In genomic region chr2:175168564-175168945, GRCh38 we compare ENCODE assay signal across 8 cellular contexts. TPM values are rescaled to one million over a fixed set of nuclear protein-coding genes. Genes with fewer than 3 reads are reported as not detected.
DNase-seq lines count a peak whose midpoint lies in the region; FAIRE-seq and TF ChIP-seq lines count a peak whose summit lies in the region.

No MANE protein-coding gene starts in this region.

- no peaks in the 10 kb centered on the region for H3K9me3 ChIP-seq in GM23248 (ENCODE audit: low read depth)

- peak overlapping the region; percentile 69 for H3K27ac ChIP-seq in GM23248

- peak overlapping the region; percentile 99 for H3K4me3 ChIP-seq in GM23248
- H3K4me3 ChIP-seq in NB4 (ENCODE audit: low read depth, low read length): peak overlapping the region; percentile 85
- H3K4me3 ChIP-seq in epithelial cell of proximal tubule (ENCODE audit: low read depth, low read length): peak overlapping the region; percentile 73
- H3K4me3 ChIP-seq in retinal pigment epithelial cell (ENCODE audit: low read length): peak overlapping the region; percentile 88

- in situ Hi-C loops in GM23248 (cut with MboI): no loop called here

- H3F3A ChIP-seq in GM23248 (ENCODE audit: insufficient read depth): peaks cover 19% of the 10 kb centered on the region

- H3K9me2 ChIP-seq in GM23248 (ENCODE audit: insufficient read depth): no peaks in the 10 kb centered on the region

- TF ChIP-seq POLR2A in GM12892 (IDR thresholded peaks at IDR 0.05; ENCODE audit: low read depth, low read length) (peak; percentile 69; the same call in 1 of the 2 replicates), NB4 (IDR thresholded peaks at IDR 0.05; ENCODE audit: extremely low read depth, insufficient read length) (no peak)

- no peaks in the 10 kb centered on the region for H3K4me1 ChIP-seq in GM23248 (ENCODE audit: insufficient read depth)

- peak overlapping the region; percentile 69 for H3K4me2 ChIP-seq in GM23248 (ENCODE audit: unreplicated experiment)

- H3K79me2 ChIP-seq in GM23248 (ENCODE audit: insufficient read depth): peaks cover 44% of the 10 kb centered on the region

- peak overlapping the region; percentile 95 for H2AFZ ChIP-seq in GM23248

- TF ChIP-seq CTCF in NB4 (IDR thresholded peaks at IDR 0.05; ENCODE audit: low read depth, low read length) (no peak), epithelial cell of proximal tubule (conservative IDR thresholded peaks at IDR 0.05; ENCODE audit: low read depth, low read length) (no peak), retinal pigment epithelial cell (conservative IDR thresholded peaks at IDR 0.05; ENCODE audit: low read depth, low read length) (no peak)

- no peaks in the 10 kb centered on the region for H3K27me3 ChIP-seq in GM23248 (replicated peaks; ENCODE audit: insufficient read depth)

- DNase-seq in GM12892 (ENCODE audit: insufficient read length) (no peak), GM23248 (no peak), NB4 (ENCODE audit: low read depth) (no peak), epithelial cell of proximal tubule (ENCODE audit: low read depth) (no peak), retinal pigment epithelial cell (ENCODE audit: low read depth) (no peak), NCI-H2107 (lab: John Stamatoyannopoulos, UW) (no peak), NCI-H2171 (lab: John Stamatoyannopoulos, UW) (no peak)
- DNase-seq in activated CD4-positive, alpha-beta T cell treated with anti-CD3 and anti-CD28 coated beads, Interleukin-2, amount 50 U/mL, for 48 hours: no peak

- H3K36me3 ChIP-seq in GM23248 (ENCODE audit: low read depth): no peaks in the 10 kb centered on the region

- H4K20me1 ChIP-seq in GM23248 (ENCODE audit: insufficient read depth): no peaks in the 10 kb centered on the region

- FAIRE-seq in GM12892 (lab: Jason Lieb, UNC): no peak

- WGBS in GM23248 (ENCODE audit: low coverage in 1 of 2, low lambda C conversion rate in 2 of 2, missing lambda C conversion rate in 2 of 2), 2 experiments: 0 to 1% methylated on average over 11 of the region's 11 CpGs

- peak overlapping the region; percentile 99 for H3K9ac ChIP-seq in GM23248

RNA-seq across cellular contexts. Expression of gene ATF2, which starts 0.6 kb away (rescaled TPM):
- polyA plus RNA-seq in GM12892 (2012; ENCODE audit: missing spikeins): 29.3 TPM
- total RNA-seq in GM23248 (2014; rRNA removed; shearing (Covaris generic)): 31.7 and 33.8 TPM in 2 replicates
- polyA plus RNA-seq in GM23248 (2016; fragmentation: Nextera tagmentation; extraction: Ambion mirVana): 26.8 and 29.5 TPM in 2 replicates
- total RNA-seq in epithelial cell of proximal tubule: 22.6 and 47.5 TPM in 2 replicates

RNA-seq across cellular contexts. Expression of gene ATP5MC3, which starts 13.0 kb away (rescaled TPM):
- 483 TPM for polyA plus RNA-seq in GM12892 (2012; ENCODE audit: missing spikeins)
- 136 and 145 TPM in 2 replicates for total RNA-seq in GM23248 (2014; rRNA removed; shearing (Covaris generic))
- polyA plus RNA-seq in GM23248 (2016; fragmentation: Nextera tagmentation; extraction: Ambion mirVana): 365 and 370 TPM in 2 replicates
- 362 and 366 TPM in 2 replicates for total RNA-seq in epithelial cell of proximal tubule
